Comparison of ENCODE assay signal across 20 cellular contexts in genomic region chr1:203599875-203600781, GRCh38. TPM values are rescaled to one million over a fixed set of nuclear protein-coding genes. Genes with fewer than 3 reads are reported as not detected.
DNase-seq lines count a peak whose midpoint lies in the region; ATAC-seq and TF ChIP-seq lines count a peak whose summit lies in the region.
"Had no signal": no experiment of that assay in that cellular context is flagged by ENCODE, and none has a peak within 500 bp of the region (broad histone marks: within the 10 kb centered on the region; RNA-seq: fewer than 3 reads in every experiment).

No MANE protein-coding gene starts in this region.

- no peak for TF ChIP-seq POLR2A in vagina (IDR thresholded peaks at IDR 0.05)

- whole genome bisulfite sequencing in right cardiac atrium, result 68% methylated on average over 7 of the region's 7 CpGs

- peaks cover 60% of the 10 kb centered on the region for H3K4me1 Mint-ChIP-seq in brain
- peaks cover 49% of the 10 kb centered on the region for H3K4me1 Mint-ChIP-seq in mesothelial cell of epicardium

- DNase-seq in right cardiac atrium, result no peak
- no peak for DNase-seq in Right ventricle myocardium superior
- DNase-seq in mesothelial cell of epicardium (ENCODE audit: low spot score in 2 of 2, unreplicated experiment in 2 of 2), result no peak
- no peak for DNase-seq in vagina (ENCODE audit: extremely low spot score in 2 of 2)
- DNase-seq in NCI-H1417 treated with DMSO at 0.1 percent for 48 hours (lab: John Stamatoyannopoulos, UW), result no peak
- no peak for DNase-seq in OCI-M1 (lab: John Stamatoyannopoulos, UW)
- DNase-seq: ACHN; activated gamma-delta T cell treated with Interleukin-2 at 50 U/mL for 16 hours; C1 segment of cervical spinal cord; cerebellar nuclear complex; effector CD8-positive, alpha-beta T cell; GDM1; H7; left ventricle myocardium inferior; NCI-H1436; NCI-H2171 treated with DMSO at 0.1 percent for 48 hours had no signal

- H3K9me3 Mint-ChIP-seq in brain (peaks cover 0 to 5% (median 0%) of the 10 kb centered on the region in 5 experiments), mesothelial cell of epicardium (no peaks in the 10 kb centered on the region)

- H3K4me3 ChIP-seq in right cardiac atrium (ENCODE audit: low read length) (no peak overlapping the region), vagina (no peak overlapping the region)
- H3K4me3 ChIP-seq: left ventricle myocardium inferior, SJSA1 had no signal

- peaks cover 3% of the 10 kb centered on the region for H3K27me3 Mint-ChIP-seq in brain
- no peaks in the 10 kb centered on the region for H3K27me3 Mint-ChIP-seq in mesothelial cell of epicardium (ENCODE audit: low read depth)

- H3K36me3 Mint-ChIP-seq in brain, result no peaks in the 10 kb centered on the region
- H3K36me3 Mint-ChIP-seq in mesothelial cell of epicardium, result no peaks in the 10 kb centered on the region

- peaks cover 10% of the 10 kb centered on the region for H3K4me1 ChIP-seq in right cardiac atrium (ENCODE audit: control insufficient read depth, insufficient read depth, low read length)
- peaks cover 23% of the 10 kb centered on the region for H3K4me1 ChIP-seq in vagina
- H3K4me1 ChIP-seq: parathyroid adenoma had no signal

- peak overlapping the region; percentile 50 to 90 (median 75) for H3K27ac Mint-ChIP-seq in brain
- H3K27ac Mint-ChIP-seq in mesothelial cell of epicardium, result peak overlapping the region; percentile 88

- H3K27ac ChIP-seq in right cardiac atrium (ENCODE audit: low read length) (peak overlapping the region; percentile 13), vagina (peak overlapping the region; percentile 42)
- H3K27ac ChIP-seq: left ventricle myocardium inferior, parathyroid adenoma, SJSA1 had no signal

- ATAC-seq in right cardiac atrium (peak in 1 of 2 donors; percentile 9), Right ventricle myocardium superior (ENCODE audit: poor library complexity) (no peak), HG03159 (IDR thresholded peaks at IDR 0.05; ENCODE audit: unreplicated experiment) (no peak)

- H3K9me3 ChIP-seq in right cardiac atrium (ENCODE audit: control insufficient read depth, low read length), result no peaks in the 10 kb centered on the region
- no peaks in the 10 kb centered on the region for H3K9me3 ChIP-seq in vagina
- H3K9me3 ChIP-seq: left ventricle myocardium inferior, SJSA1 had no signal

- H3K27me3 ChIP-seq in right cardiac atrium (ENCODE audit: control insufficient read depth, insufficient read depth) (no peaks in the 10 kb centered on the region), vagina (no peaks in the 10 kb centered on the region)
- H3K27me3 ChIP-seq: SJSA1 had no signal

- H3K4me3 Mint-ChIP-seq in brain, result peak overlapping the region in 2 of 5 experiments; percentile 18 to 20
- no peak overlapping the region for H3K4me3 Mint-ChIP-seq in mesothelial cell of epicardium

- intact Hi-C loops in right cardiac atrium (cut with DNase I) (loop anchor here in 1 of 4 donors (5.0 kb wide), 1 partner anchor 93 kb away; no protein-coding TSS in a partner anchor), Right ventricle myocardium superior (cut with DNase I) (no loop called here), vagina (cut with DNase I) (loop anchor here (10.0 kb wide), 1 partner anchor 235 kb away; no protein-coding TSS in a partner anchor)

- TF ChIP-seq CTCF in brain (conservative IDR thresholded peaks at IDR 0.05) (no peak), mesothelial cell of epicardium (IDR thresholded peaks at IDR 0.05; ENCODE audit: unreplicated experiment) (no peak), vagina (IDR thresholded peaks at IDR 0.05) (no peak)

- no peaks in the 10 kb centered on the region for H3K36me3 ChIP-seq in vagina
- H3K36me3 ChIP-seq: left ventricle myocardium inferior, SJSA1 had no signal

RNA-seq across cellular contexts. Expression of gene ATP2B4, which starts 26.5 kb away (rescaled TPM):
- total RNA-seq in right cardiac atrium (100 to 1,000 TPM in 3 of 4 donors, 10 to 100 TPM in 1; 97.0 to 132 (median 112) TPM), Right ventricle myocardium superior (62.9 TPM), mesothelial cell of epicardium (234 to 238 TPM (median 237 TPM) in 3 replicates), vagina (101 TPM)
- polyA plus RNA-seq in right cardiac atrium (65.7 TPM), brain (ENCODE audit: insufficient read depth, low read depth, low replicate concordance) (95.2 TPM)
